Comparison of ENCODE assay signal across 13 cellular contexts in genomic region chr4:78779280-78779679, GRCh38. TPM values are rescaled to one million over a fixed set of nuclear protein-coding genes. Genes with fewer than 3 reads are reported as not detected.
A peak's percentile ranks its signal among the peaks of the same experiment; 100 is the strongest.
DNase-seq lines count a peak whose midpoint lies in the region; TF ChIP-seq lines count a peak whose summit lies in the region.
"Had no signal": no experiment of that assay in that cellular context is flagged by ENCODE, and none has a peak within 500 bp of the region (broad histone marks: within the 10 kb centered on the region; RNA-seq: fewer than 3 reads in every experiment).

No MANE protein-coding gene starts in this region.

- H3K4me3 ChIP-seq in HUES6 (ENCODE audit: low read depth, low read length) (peak overlapping the region; percentile 25; the same call in 1 of the 2 replicates), epithelial cell of proximal tubule (ENCODE audit: low read depth, low read length) (peak overlapping the region; percentile 85), spleen (peak overlapping the region in 5 of 8 donors; percentile 10 to 87 (median 73)), BE2C (ENCODE audit: low read depth, low read length) (no peak overlapping the region)

- no peak for TF ChIP-seq POLR2A in spleen (IDR thresholded peaks at IDR 0.05)

- no peaks in the 10 kb centered on the region for H3K36me3 ChIP-seq in HUES6 (ENCODE audit: control insufficient read depth, insufficient read depth, low read length)
- no peaks in the 10 kb centered on the region for H3K36me3 ChIP-seq in spleen
- no peaks in the 10 kb centered on the region for H3K36me3 ChIP-seq in BE2C

- 66 to 73% (median 69%) methylated on average over 2 of the region's 2 CpGs for WGBS in spleen, 5 donors

- DNase-seq in NCI-H510A treated with DMSO at 0.1 percent for 48 hours (lab: John Stamatoyannopoulos, UW) (peak; percentile 21), NCI-H510A (lab: John Stamatoyannopoulos, UW) (no peak), epithelial cell of proximal tubule (ENCODE audit: low read depth) (no peak), spleen (no peak), NCI-H2171 (lab: John Stamatoyannopoulos, UW) (no peak), BE2C (no peak), DMS 273 (lab: John Stamatoyannopoulos, UW; ENCODE audit: unreplicated experiment) (no peak)
- DNase-seq: activated naive CD4-positive, alpha-beta T cell treated with anti-CD3 and anti-CD28 coated beads, Interleukin-2, amount 10 ng/mL, durations not matched to agents 7 days and 5 days; glutamatergic neuron; H7; KBM-7; midbrain had no signal

- H3K9me3 ChIP-seq in HUES6 (ENCODE audit: control insufficient read depth, insufficient read depth, low read depth, low read length) (no peaks in the 10 kb centered on the region), spleen (no peaks in the 10 kb centered on the region), BE2C (no peaks in the 10 kb centered on the region)

- no peak overlapping the region for H3K9ac ChIP-seq in HUES6 (ENCODE audit: low read length)

- H3K27me3 ChIP-seq in HUES6 (ENCODE audit: control insufficient read depth, insufficient read depth, low read length) = no peaks in the 10 kb centered on the region
- no peaks in the 10 kb centered on the region for H3K27me3 ChIP-seq in spleen (replicated peaks in 1 of 7)
- H3K27me3 ChIP-seq in BE2C = no peaks in the 10 kb centered on the region

- intact Hi-C loops in spleen (cut with DNase I; ENCODE audit: low total_unique reads) = loop anchor here (10.0 kb wide), 1 partner anchor 124 kb away; no protein-coding TSS in a partner anchor

- TF ChIP-seq CTCF in epithelial cell of proximal tubule (conservative IDR thresholded peaks at IDR 0.05; ENCODE audit: low read depth, low read length) = no peak
- no peak for TF ChIP-seq CTCF in spleen (IDR thresholded peaks at IDR 0.05 in 8 of 11, conservative IDR thresholded peaks at IDR 0.05 in 3 of 11)
- TF ChIP-seq CTCF in BE2C (IDR thresholded peaks at IDR 0.05; ENCODE audit: low read depth, low read length) = no peak

- no peak overlapping the region for H3K27ac ChIP-seq in HUES6 (ENCODE audit: low read depth, low read length)
- peak overlapping the region in 4 of 8 donors; percentile 13 to 99 (median 30) for H3K27ac ChIP-seq in spleen

- H3K4me1 ChIP-seq in HUES6 (ENCODE audit: control insufficient read depth, insufficient read depth, low read length) (peaks cover 38% of the 10 kb centered on the region), spleen (peaks cover 13 to 87% (median 77%) of the 10 kb centered on the region in 6 donors), BE2C (peaks cover 3% of the 10 kb centered on the region)

RNA-seq across cellular contexts. Expression of gene BMP2K, which starts 3.1 kb away (rescaled TPM):
- total RNA-seq in epithelial cell of proximal tubule (11.8 and 19.2 TPM in 2 replicates), spleen (100 to 1,000 TPM in 5 of 7 donors, 10 to 100 TPM in 2; 79.3 to 154 (median 102) TPM)
- 10 to 100 TPM; 27.4 to 40.4 (median 28.4) TPM for polyA plus RNA-seq in spleen
- polyA plus RNA-seq in BE2C (2012; ENCODE audit: insufficient read depth, insufficient read length, low read depth) = 2.8 TPM
